ENCODE assay signal across 9 cellular contexts in the genomic region with DNA sequence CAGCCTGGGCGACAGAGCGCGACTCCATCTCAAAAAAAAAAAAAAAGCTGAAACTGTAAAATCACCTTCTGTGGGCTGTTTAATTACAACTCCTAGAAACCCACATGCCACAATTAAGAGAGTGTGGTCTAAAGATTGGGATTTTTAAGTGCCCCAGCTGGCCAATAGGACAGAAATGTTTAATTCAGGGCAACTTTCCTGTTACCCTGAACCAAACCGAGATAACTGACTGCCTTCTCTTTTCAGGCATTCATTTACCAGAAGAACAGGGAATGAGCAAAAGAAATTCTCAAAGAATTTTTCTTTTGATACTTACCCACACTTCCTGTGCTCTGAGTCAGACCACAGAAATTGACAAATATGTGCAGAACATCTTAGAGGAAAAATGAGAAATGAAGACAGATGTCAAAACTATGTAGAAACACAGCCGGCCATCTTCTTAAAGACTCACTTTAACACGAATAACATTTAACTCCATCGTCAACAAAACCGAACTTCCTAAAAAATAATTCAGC.
DNase-seq lines count a peak whose midpoint lies in the region; ATAC-seq, FAIRE-seq and TF ChIP-seq lines count a peak whose summit lies in the region.
"Had no signal": no experiment of that assay in that cellular context is flagged by ENCODE, and none has a peak within 500 bp of the region (broad histone marks: within the 10 kb centered on the region; RNA-seq: fewer than 3 reads in every experiment).

No MANE protein-coding gene starts in this region.

- peak overlapping the region; percentile 47 for H3K27ac ChIP-seq in epithelial cell of prostate
- H3K27ac ChIP-seq in gastrocnemius medialis = peak overlapping the region; percentile 3 to 51 (median 32)
- H3K27ac ChIP-seq in upper lobe of left lung = no peak overlapping the region
- H3K27ac ChIP-seq: prostate gland had no signal

- H3K9me3 ChIP-seq in gastrocnemius medialis (no peaks in the 10 kb centered on the region), upper lobe of left lung (no peaks in the 10 kb centered on the region)
- H3K9me3 ChIP-seq: prostate gland had no signal

- intact Hi-C loops in gastrocnemius medialis (cut with DNase I; ENCODE audit: low total_unique reads) = no loop called here

- peaks cover 0 to 3% of the 10 kb centered on the region in 2 donors for H3K4me1 ChIP-seq in gastrocnemius medialis
- no peaks in the 10 kb centered on the region for H3K4me1 ChIP-seq in upper lobe of left lung
- H3K4me1 ChIP-seq: prostate gland had no signal

- in situ Hi-C loops in gastrocnemius medialis (cut with MboI; ENCODE audit: low sequenced_read_pairs in 4 of 4) = no loop called here

- TF ChIP-seq POLR2A in gastrocnemius medialis (IDR thresholded peaks at IDR 0.05) (no peak), upper lobe of left lung (IDR thresholded peaks at IDR 0.05) (no peak)

- H3K4me3 ChIP-seq in gastrocnemius medialis (no peak overlapping the region), upper lobe of left lung (no peak overlapping the region)
- H3K4me3 ChIP-seq: prostate gland had no signal

- WGBS in upper lobe of left lung, 2 donors = 74 to 80% methylated on average over 8 of the region's 8 CpGs

- DNase-seq in RCC 7860 (ENCODE audit: low spot score) (peak; percentile 56), epithelial cell of prostate (ENCODE audit: low read depth, low spot score) (no peak), gastrocnemius medialis (no peak), upper lobe of left lung (no peak)
- DNase-seq: effector memory CD4-positive, alpha-beta T cell had no signal

- ATAC-seq in GM18867 (IDR thresholded peaks at IDR 0.05; ENCODE audit: unreplicated experiment) (peak; percentile 39), gastrocnemius medialis (peak in 1 of 2 donors; percentile 71), GM19023 (IDR thresholded peaks at IDR 0.05; ENCODE audit: unreplicated experiment) (no peak), upper lobe of left lung (ENCODE audit: low FRiP score in 2 of 2) (no peak), HG03045 (IDR thresholded peaks at IDR 0.05; ENCODE audit: unreplicated experiment) (no peak)

- no peaks in the 10 kb centered on the region for H3K27me3 ChIP-seq in gastrocnemius medialis
- H3K27me3 ChIP-seq in upper lobe of left lung = no peaks in the 10 kb centered on the region

- peak; percentile 84 for FAIRE-seq in RCC 7860 (lab: Jason Lieb, UNC)

- no peak for TF ChIP-seq EP300 in upper lobe of left lung (IDR thresholded peaks at IDR 0.05)

- TF ChIP-seq CTCF in gastrocnemius medialis (IDR thresholded peaks at IDR 0.05 in 4 of 5, conservative IDR thresholded peaks at IDR 0.05 in 1 of 5) = no peak
- no peak for TF ChIP-seq CTCF in upper lobe of left lung (IDR thresholded peaks at IDR 0.05)

- H3K36me3 ChIP-seq in gastrocnemius medialis (no peaks in the 10 kb centered on the region), upper lobe of left lung (no peaks in the 10 kb centered on the region)
- H3K36me3 ChIP-seq: prostate gland had no signal

Comparison
In these comparisons a context has a peak if more than half of its experiments do, and no peak if none do; other contexts are left out.
1. H3K27ac ChIP-seq: peak in epithelial cell of prostate (single experiment) and gastrocnemius medialis (4 of 4); none in upper lobe of left lung (0 of 4).